ENCODE assay signal across 9 cellular contexts in the genomic region with DNA sequence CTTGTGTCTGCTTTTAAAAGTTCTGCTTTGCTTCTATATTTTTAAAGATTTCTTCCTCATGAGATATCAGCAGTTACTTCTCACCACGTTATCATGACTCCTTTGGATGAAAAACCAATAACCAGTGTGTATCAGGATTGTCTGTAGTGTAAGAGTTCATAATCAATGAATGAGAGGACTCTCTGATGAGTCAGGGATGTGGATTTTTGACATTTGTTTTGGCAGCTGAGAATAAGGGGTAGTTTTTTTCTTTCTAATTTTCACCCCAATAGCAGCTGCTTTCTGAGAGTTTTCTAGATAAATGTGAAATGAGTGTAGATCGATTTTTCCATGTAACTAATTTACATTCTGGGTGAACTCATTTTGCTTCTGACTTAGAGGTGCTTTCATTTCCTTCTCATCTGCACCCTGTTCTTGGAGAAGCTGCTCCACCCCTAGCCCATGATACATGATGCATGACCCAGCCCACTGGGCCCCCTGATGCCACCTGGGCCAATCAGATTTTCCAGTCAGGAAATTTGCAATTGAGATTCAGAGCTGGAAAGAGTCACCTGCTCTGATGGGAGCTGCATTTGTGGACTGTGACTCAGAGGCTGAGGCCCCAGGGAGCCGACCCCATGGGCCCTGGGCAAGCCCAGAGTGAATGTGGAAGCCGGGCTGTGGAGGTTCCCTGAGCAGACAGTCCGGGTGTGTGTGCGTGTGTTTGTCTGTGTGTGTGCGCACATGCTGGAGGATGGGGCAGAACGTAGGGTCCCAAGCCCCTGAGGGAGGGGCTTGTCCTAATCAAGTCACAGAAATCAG.
DNase-seq lines count a peak whose midpoint lies in the region; ATAC-seq and TF ChIP-seq lines count a peak whose summit lies in the region.
"Had no signal": no experiment of that assay in that cellular context is flagged by ENCODE, and none has a peak within 500 bp of the region (broad histone marks: within the 10 kb centered on the region; RNA-seq: fewer than 3 reads in every experiment).

No MANE protein-coding gene starts in this region.

- H2AFZ ChIP-seq in OCI-LY3 (ENCODE audit: low read depth, low read length) = no peak overlapping the region

- intact Hi-C loops in Right ventricle myocardium inferior (cut with DNase I) = no loop called here

- ATAC-seq in Right ventricle myocardium inferior (no peak), HG02623 (IDR thresholded peaks at IDR 0.05; ENCODE audit: unreplicated experiment) (peak; percentile 76)

- no peaks in the 10 kb centered on the region for H3K9me3 ChIP-seq in right atrium auricular region
- H3K9me3 ChIP-seq in OCI-LY3 (ENCODE audit: insufficient read depth, low read length) = no peaks in the 10 kb centered on the region

- H3K27ac ChIP-seq in right atrium auricular region (peak overlapping the region in 1 of 2 donors; percentile 1), OCI-LY3 (ENCODE audit: low read length) (peak overlapping the region; percentile 95), coronary artery (peak overlapping the region; percentile 24 to 75)

- no peaks in the 10 kb centered on the region for H3K79me2 ChIP-seq in OCI-LY3 (ENCODE audit: low read length)

- H3K9ac ChIP-seq in OCI-LY3 (ENCODE audit: low read length) = peak overlapping the region; percentile 64

- TF ChIP-seq CTCF in right atrium auricular region (IDR thresholded peaks at IDR 0.05) (no peak), OCI-LY3 (IDR thresholded peaks at IDR 0.05; ENCODE audit: low read depth, low read length) (no peak), coronary artery (IDR thresholded peaks at IDR 0.05) (no peak)

- no peak overlapping the region for H3K4me3 ChIP-seq in right atrium auricular region
- peak overlapping the region; percentile 57 for H3K4me3 ChIP-seq in OCI-LY3 (ENCODE audit: low read length)
- no peak overlapping the region for H3K4me3 ChIP-seq in coronary artery
- H3K4me3 ChIP-seq: lung had no signal

- H4K20me1 ChIP-seq in OCI-LY3 (ENCODE audit: insufficient read depth, low read length) = no peaks in the 10 kb centered on the region

- DNase-seq in right atrium auricular region (ENCODE audit: low spot score) = peak; percentile 65
- DNase-seq in Right ventricle myocardium inferior (ENCODE audit: missing footprints) = no peak
- DNase-seq in coronary artery (ENCODE audit: low spot score) = peak; percentile 89
- DNase-seq in pulmonary artery endothelial cell (ENCODE audit: low read depth, low spot score) = peak; percentile 53
- no peak for DNase-seq in NCI-H187 treated with DMSO at 0.1 percent for 48 hours (lab: John Stamatoyannopoulos, UW)
- no peak for DNase-seq in NCI-H1694 treated with DMSO at 0.1 percent for 48 hours (lab: John Stamatoyannopoulos, UW)

- peak overlapping the region; percentile 75 for H3K4me2 ChIP-seq in OCI-LY3 (ENCODE audit: low read length)

- H3K4me1 ChIP-seq in right atrium auricular region = peaks cover 0 to 70% of the 10 kb centered on the region in 2 donors
- peaks cover 75% of the 10 kb centered on the region for H3K4me1 ChIP-seq in OCI-LY3 (ENCODE audit: low read length)

- H3K27me3 ChIP-seq in right atrium auricular region = no peaks in the 10 kb centered on the region
- no peaks in the 10 kb centered on the region for H3K27me3 ChIP-seq in OCI-LY3 (ENCODE audit: low read depth, low read length)

- no peaks in the 10 kb centered on the region for H3K36me3 ChIP-seq in right atrium auricular region
- no peaks in the 10 kb centered on the region for H3K36me3 ChIP-seq in OCI-LY3 (replicated peaks; ENCODE audit: low read depth, low read length)

Comparison
In these comparisons a context has a peak if more than half of its experiments do, and no peak if none do; other contexts are left out.
1. DNase-seq: peak in right atrium auricular region (single experiment), coronary artery (single experiment) and pulmonary artery endothelial cell (single experiment); none in Right ventricle myocardium inferior (single experiment), NCI-H187 treated with DMSO at 0.1 percent for 48 hours (single experiment) and NCI-H1694 treated with DMSO at 0.1 percent for 48 hours (single experiment).